10 cellular contexts compared by ENCODE assay signal in the genomic region with DNA sequence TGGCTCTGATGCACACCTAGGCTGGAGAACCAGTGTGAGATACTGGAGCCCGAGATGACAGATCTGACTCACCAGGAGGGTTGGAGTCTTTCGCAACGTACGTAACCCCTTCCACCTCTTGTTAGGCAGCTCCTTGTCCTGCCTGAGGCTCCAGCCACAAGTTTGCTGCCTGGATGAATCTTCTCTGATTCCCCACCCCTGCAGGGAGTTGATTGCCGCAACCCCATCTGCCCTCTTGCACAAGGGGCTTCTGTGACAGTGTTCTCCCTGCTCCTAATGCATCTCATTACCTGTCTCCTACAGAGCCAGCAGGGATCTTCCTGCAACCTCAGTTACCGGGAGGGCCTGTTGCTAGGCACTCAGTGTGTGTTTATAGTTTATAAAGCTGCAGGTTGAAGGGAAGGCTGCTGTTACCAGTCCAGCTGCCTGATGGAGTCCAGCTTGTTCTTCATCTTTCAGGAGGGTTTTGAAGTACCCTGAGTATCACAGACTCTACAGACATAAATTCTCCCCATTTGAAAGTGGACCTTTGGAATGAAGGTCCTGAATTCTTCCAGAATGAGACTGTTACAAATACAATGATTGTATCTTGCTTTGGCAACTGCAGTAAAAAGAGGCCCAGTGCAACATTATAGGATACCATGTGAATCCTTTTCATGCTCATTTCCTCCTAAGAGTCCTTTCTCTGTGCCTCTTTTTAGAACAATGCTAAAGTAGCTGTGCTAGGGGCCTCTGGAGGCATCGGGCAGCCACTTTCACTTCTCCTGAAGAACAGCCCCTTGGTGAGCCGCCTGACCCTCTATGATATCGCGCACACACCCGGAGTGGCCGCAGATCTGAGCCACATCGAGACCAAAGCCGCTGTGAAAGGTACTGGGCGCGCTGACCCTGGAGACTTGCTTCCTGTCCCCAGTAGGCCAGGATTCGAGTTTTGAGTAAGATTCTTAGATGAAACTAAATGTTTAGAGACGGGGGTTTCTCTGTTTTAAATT. TPM values are rescaled to one million over a fixed set of nuclear protein-coding genes. Genes with fewer than 3 reads are reported as not detected.
A peak's percentile ranks its signal among the peaks of the same experiment; 100 is the strongest.
DNase-seq lines count a peak whose midpoint lies in the region; ATAC-seq and TF ChIP-seq lines count a peak whose summit lies in the region.
"Had no signal": no experiment of that assay in that cellular context is flagged by ENCODE, and none has a peak within 500 bp of the region (broad histone marks: within the 10 kb centered on the region; RNA-seq: fewer than 3 reads in every experiment).

No MANE protein-coding gene starts in this region.

- H3F3A ChIP-seq in GM23248 (ENCODE audit: insufficient read depth) (peaks cover 29% of the 10 kb centered on the region), neural progenitor cell (ENCODE audit: low read depth) (peaks cover 3% of the 10 kb centered on the region)

- H3K4me3 ChIP-seq in GM23248, result no peak overlapping the region
- no peak overlapping the region for H3K4me3 ChIP-seq in endodermal cell (ENCODE audit: low read length)
- no peak overlapping the region for H3K4me3 ChIP-seq in neural progenitor cell

- 82 to 84% methylated on average over 18 of the region's 18 CpGs for WGBS in GM23248 (ENCODE audit: low coverage in 1 of 2, low lambda C conversion rate in 2 of 2, missing lambda C conversion rate in 2 of 2), 2 experiments
- 94 to 95% methylated on average over 17 to 18 of the region's 18 CpGs for WGBS in endodermal cell (ENCODE audit: insufficient coverage in 1 of 2, insufficient read length in 1 of 2), 2 experiments

- H3K4me1 ChIP-seq in GM23248 (ENCODE audit: insufficient read depth), result peaks cover 23% of the 10 kb centered on the region
- H3K4me1 ChIP-seq in endodermal cell (ENCODE audit: control insufficient read depth, insufficient read depth, low read length), result no peaks in the 10 kb centered on the region
- H3K4me1 ChIP-seq in neural progenitor cell, result peaks cover 3% of the 10 kb centered on the region

- H3K9me2 ChIP-seq in GM23248 (ENCODE audit: insufficient read depth), result no peaks in the 10 kb centered on the region

- H3K4me2 ChIP-seq in GM23248 (ENCODE audit: unreplicated experiment) (peak overlapping the region; percentile 26), neural progenitor cell (peak overlapping the region; percentile 38)

- TF ChIP-seq CTCF in endodermal cell (conservative IDR thresholded peaks at IDR 0.05) (no peak), neural progenitor cell (IDR thresholded peaks at IDR 0.05) (no peak)

- in situ Hi-C loops in GM23248 (cut with MboI), result no loop called here

- H4K20me1 ChIP-seq in GM23248 (ENCODE audit: insufficient read depth), result no peaks in the 10 kb centered on the region; the same call in 1 of the 2 replicates
- peaks cover 25% of the 10 kb centered on the region for H4K20me1 ChIP-seq in neural progenitor cell (ENCODE audit: low read depth)

- H3K27ac ChIP-seq in GM23248 (peak overlapping the region; percentile 80), endodermal cell (ENCODE audit: low read depth, low read length) (no peak overlapping the region), neural progenitor cell (peak overlapping the region; percentile 46)

- no peaks in the 10 kb centered on the region for H3K27me3 ChIP-seq in GM23248 (replicated peaks; ENCODE audit: insufficient read depth)
- no peaks in the 10 kb centered on the region for H3K27me3 ChIP-seq in endodermal cell (ENCODE audit: control insufficient read depth, insufficient read depth, low read length, poor library complexity, severe bottlenecking)
- H3K27me3 ChIP-seq in neural progenitor cell, result no peaks in the 10 kb centered on the region

- H3K27ac Mint-ChIP-seq in endodermal cell, result peak overlapping the region; percentile 64
- peak overlapping the region; percentile 62 for H3K27ac Mint-ChIP-seq in neural progenitor cell
- H3K27ac Mint-ChIP-seq in activated CD4-positive, alpha-beta T cell treated with anti-CD3 and anti-CD28 coated beads, Interleukin-2, amount 10 ng/mL, durations not matched to agents 7 days and 5 days, result no peak overlapping the region

- H3K9ac ChIP-seq in GM23248 (peak overlapping the region; percentile 58), endodermal cell (ENCODE audit: extremely low read depth, low read length, poor library complexity, severe bottlenecking) (no peak overlapping the region), neural progenitor cell (peak overlapping the region; percentile 27)

- no peak for ATAC-seq in GM18520 (IDR thresholded peaks at IDR 0.05; ENCODE audit: unreplicated experiment)

- H3K36me3 Mint-ChIP-seq in endodermal cell (ENCODE audit: low read depth), result peaks cover 49% of the 10 kb centered on the region
- peaks cover 15% of the 10 kb centered on the region for H3K36me3 Mint-ChIP-seq in neural progenitor cell
- peaks cover 25% of the 10 kb centered on the region for H3K36me3 Mint-ChIP-seq in activated CD4-positive, alpha-beta T cell treated with anti-CD3 and anti-CD28 coated beads, Interleukin-2, amount 10 ng/mL, durations not matched to agents 7 days and 5 days (ENCODE audit: low read depth)

- DNase-seq in GM23248, result peak; percentile 74
- DNase-seq in NCI-H2227 treated with DMSO at 0.1 percent for 48 hours (lab: John Stamatoyannopoulos, UW), result peak; percentile 71
- DNase-seq in endodermal cell, result peak; percentile 55
- peak; percentile 36 for DNase-seq in neural progenitor cell (ENCODE audit: low spot score)
- no peak for DNase-seq in stimulated activated CD4-positive, alpha-beta T cell treated with anti-CD3 and anti-CD28 coated beads, Interleukin-12 subunit alpha, Interleukin-12 subunit beta, amount 100 ng/mL, for 4 hours
- DNase-seq in activated CD4-positive, alpha-beta T cell treated with anti-CD3 and anti-CD28 coated beads, Interleukin-2, amount 10 ng/mL, durations not matched to agents 7 days and 5 days, result no peak
- no peak for DNase-seq in stimulated activated naive CD4-positive, alpha-beta T cell (lab: John Stamatoyannopoulos, UW)
- DNase-seq: activated naive CD8-positive, alpha-beta T cell treated with anti-CD3 and anti-CD28 coated beads, Interleukin-2, amount 10 ng/mL, durations not matched to agents 7 days and 5 days; NCI-H526 treated with DMSO at 0.1 percent for 48 hours had no signal

- H3K4me3 Mint-ChIP-seq in endodermal cell (no peak overlapping the region), neural progenitor cell (no peak overlapping the region)
- H3K4me3 Mint-ChIP-seq in activated CD4-positive, alpha-beta T cell treated with anti-CD3 and anti-CD28 coated beads, Interleukin-2, amount 10 ng/mL, durations not matched to agents 7 days and 5 days, result no peak overlapping the region
- H3K4me3 Mint-ChIP-seq: activated naive CD8-positive, alpha-beta T cell treated with anti-CD3 and anti-CD28 coated beads, Interleukin-2, amount 10 ng/mL, durations not matched to agents 7 days and 5 days had no signal

- H3K27me3 Mint-ChIP-seq in endodermal cell (ENCODE audit: insufficient read depth), result no peaks in the 10 kb centered on the region
- H3K27me3 Mint-ChIP-seq in neural progenitor cell (ENCODE audit: insufficient read depth, low read depth), result peaks cover 6% of the 10 kb centered on the region
- H3K27me3 Mint-ChIP-seq in activated CD4-positive, alpha-beta T cell treated with anti-CD3 and anti-CD28 coated beads, Interleukin-2, amount 10 ng/mL, durations not matched to agents 7 days and 5 days, result no peaks in the 10 kb centered on the region
- H3K27me3 Mint-ChIP-seq: activated naive CD8-positive, alpha-beta T cell treated with anti-CD3 and anti-CD28 coated beads, Interleukin-2, amount 10 ng/mL, durations not matched to agents 7 days and 5 days had no signal

- H3K4me1 Mint-ChIP-seq in endodermal cell, result peaks cover 16% of the 10 kb centered on the region
- peaks cover 23% of the 10 kb centered on the region for H3K4me1 Mint-ChIP-seq in neural progenitor cell
- peaks cover 36% of the 10 kb centered on the region for H3K4me1 Mint-ChIP-seq in activated CD4-positive, alpha-beta T cell treated with anti-CD3 and anti-CD28 coated beads, Interleukin-2, amount 10 ng/mL, durations not matched to agents 7 days and 5 days

- H3K9me3 Mint-ChIP-seq in endodermal cell (no peaks in the 10 kb centered on the region), neural progenitor cell (no peaks in the 10 kb centered on the region)
- no peaks in the 10 kb centered on the region for H3K9me3 Mint-ChIP-seq in activated CD4-positive, alpha-beta T cell treated with anti-CD3 and anti-CD28 coated beads, Interleukin-2, amount 10 ng/mL, durations not matched to agents 7 days and 5 days
- H3K9me3 Mint-ChIP-seq: activated naive CD8-positive, alpha-beta T cell treated with anti-CD3 and anti-CD28 coated beads, Interleukin-2, amount 10 ng/mL, durations not matched to agents 7 days and 5 days had no signal

- CTCF ChIA-PET in activated CD4-positive, alpha-beta T cell treated with anti-CD3 and anti-CD28 coated beads, Interleukin-2, amount 10 ng/mL, durations not matched to agents 7 days and 5 days (lab: Charles Lee), result no interaction called here

- H2AFZ ChIP-seq in GM23248 (no peak overlapping the region), neural progenitor cell (replicated peaks) (no peak overlapping the region)

- H3K36me3 ChIP-seq in GM23248 (ENCODE audit: low read depth) (peaks cover 34% of the 10 kb centered on the region), endodermal cell (ENCODE audit: control insufficient read depth, insufficient read depth, low read length) (peaks cover 62% of the 10 kb centered on the region), neural progenitor cell (no peaks in the 10 kb centered on the region)

- H3K9me3 ChIP-seq in GM23248 (ENCODE audit: low read depth) (no peaks in the 10 kb centered on the region), endodermal cell (ENCODE audit: control insufficient read depth, low read length) (no peaks in the 10 kb centered on the region), neural progenitor cell (ENCODE audit: low read depth) (no peaks in the 10 kb centered on the region)

- H3K79me2 ChIP-seq in GM23248 (ENCODE audit: insufficient read depth), result peaks cover 96% of the 10 kb centered on the region
- H3K79me2 ChIP-seq in neural progenitor cell (ENCODE audit: low read depth), result peaks cover 72% of the 10 kb centered on the region

- POLR2A ChIA-PET in activated CD4-positive, alpha-beta T cell treated with anti-CD3 and anti-CD28 coated beads, Interleukin-2, amount 10 ng/mL, durations not matched to agents 7 days and 5 days (lab: Charles Lee), result no interaction called here

RNA-seq across cellular contexts. Expression of gene MDH2, which starts 6.5 kb away (rescaled TPM):
- 71.7 and 72.4 TPM in 2 replicates for total RNA-seq in GM23248 (2014; rRNA removed; shearing (Covaris generic))
- polyA plus RNA-seq in GM23248 (2016; fragmentation: Nextera tagmentation; extraction: Ambion mirVana), result 227 and 250 TPM in 2 replicates
- total RNA-seq in endodermal cell (100 to 1,000 TPM; 211 to 253 TPM), neural progenitor cell (ENCODE audit: low replicate concordance) (51.5 and 73.4 TPM in 2 replicates)
- polyA plus RNA-seq in endodermal cell (2013, experiment 1 of 2), result 179 TPM
- 157 TPM for polyA plus RNA-seq in endodermal cell (2013, experiment 2 of 2)
- 100 to 1,000 TPM; 136 to 149 TPM for total RNA-seq in activated CD4-positive, alpha-beta T cell treated with anti-CD3 and anti-CD28 coated beads, Interleukin-2, amount 10 ng/mL, durations not matched to agents 7 days and 5 days

RNA-seq across cellular contexts. Expression of gene STYXL1, which starts 6.6 kb away (rescaled TPM):
- 31.5 and 42.5 TPM in 2 replicates for total RNA-seq in GM23248 (2014; rRNA removed; shearing (Covaris generic))
- 51.8 and 54.7 TPM in 2 replicates for polyA plus RNA-seq in GM23248 (2016; fragmentation: Nextera tagmentation; extraction: Ambion mirVana)
- total RNA-seq in endodermal cell (10 to 100 TPM; 69.8 to 72.0 TPM), neural progenitor cell (ENCODE audit: low replicate concordance) (56.1 and 60.4 TPM in 2 replicates)
- 43.6 TPM for polyA plus RNA-seq in endodermal cell (2013, experiment 1 of 2)
- polyA plus RNA-seq in endodermal cell (2013, experiment 2 of 2), result 44.5 TPM
- total RNA-seq in activated CD4-positive, alpha-beta T cell treated with anti-CD3 and anti-CD28 coated beads, Interleukin-2, amount 10 ng/mL, durations not matched to agents 7 days and 5 days, result 10 to 100 TPM; 39.1 to 40.3 TPM

Comparison
In these comparisons a context has a peak if more than half of its experiments do, and no peak if none do; other contexts are left out.
1. DNase-seq: peak in GM23248 (single experiment), NCI-H2227 treated with DMSO at 0.1 percent for 48 hours (single experiment), endodermal cell (single experiment) and neural progenitor cell (single experiment); none in stimulated activated CD4-positive, alpha-beta T cell treated with anti-CD3 and anti-CD28 coated beads, Interleukin-12 subunit alpha, Interleukin-12 subunit beta, amount 100 ng/mL, for 4 hours (single experiment), activated CD4-positive, alpha-beta T cell treated with anti-CD3 and anti-CD28 coated beads, Interleukin-2, amount 10 ng/mL, durations not matched to agents 7 days and 5 days (single experiment) and stimulated activated naive CD4-positive, alpha-beta T cell (0 of 6).